ENCODE assay signal across 13 cellular contexts in the genomic region with DNA sequence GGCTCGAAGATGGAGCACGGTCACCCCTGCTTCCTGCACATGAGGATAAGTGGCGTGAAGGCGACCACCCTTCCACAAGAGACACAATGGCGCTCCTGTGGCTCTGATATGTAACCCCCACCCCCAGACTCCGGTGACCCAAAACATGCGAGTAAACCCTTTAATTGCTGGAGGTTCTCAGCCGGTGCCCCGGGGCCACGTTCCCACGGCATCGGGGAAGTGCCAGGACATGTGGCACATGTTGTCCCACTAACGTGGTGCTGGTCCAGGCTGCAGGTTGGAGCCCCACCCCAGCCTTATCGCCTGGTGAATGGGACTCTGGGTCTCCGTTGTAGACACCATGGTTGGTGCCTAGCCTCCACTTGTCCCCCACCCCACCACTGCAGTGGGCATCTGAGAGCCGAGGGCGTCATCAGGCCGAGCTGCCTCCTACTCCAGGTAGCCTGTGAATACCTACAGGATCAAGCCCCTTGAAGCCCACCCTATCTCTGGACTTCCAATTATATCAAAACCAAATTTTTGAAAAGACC.
DNase-seq lines count a peak whose midpoint lies in the region; ATAC-seq, FAIRE-seq and TF ChIP-seq lines count a peak whose summit lies in the region.
"Had no signal": no experiment of that assay in that cellular context is flagged by ENCODE, and none has a peak within 500 bp of the region (broad histone marks: within the 10 kb centered on the region; RNA-seq: fewer than 3 reads in every experiment).

No MANE protein-coding gene starts in this region.

- no peak for TF ChIP-seq POLR2A in heart left ventricle (IDR thresholded peaks at IDR 0.05)

- H3K27ac ChIP-seq in heart left ventricle (peak overlapping the region; percentile 20 to 86 (median 82)), kidney (ENCODE audit: low read depth in 2 of 2, low read length in 2 of 2) (no peak overlapping the region), skeletal muscle tissue (ENCODE audit: low read depth, low read length) (no peak overlapping the region)

- H3K27me3 ChIP-seq in heart left ventricle (no peaks in the 10 kb centered on the region), skeletal muscle tissue (ENCODE audit: control insufficient read depth in 3 of 3, insufficient read depth in 3 of 3, low read length in 3 of 3) (no peaks in the 10 kb centered on the region)

- H3K4me3 Mint-ChIP-seq in T-helper 17 cell: no peak overlapping the region

- DNase-seq in heart left ventricle (no peak), left cardiac atrium (no peak), T-helper 17 cell (no peak), kidney (peak; percentile 57), GM03348 (ENCODE audit: low spot score) (no peak), NCI-H1048 (lab: John Stamatoyannopoulos, UW) (no peak)
- DNase-seq: Caco-2, NCI-H1694, NCI-H446, SHP77 had no signal

- H3K36me3 Mint-ChIP-seq in T-helper 17 cell (ENCODE audit: low read depth): no peaks in the 10 kb centered on the region

- H3K36me3 ChIP-seq in heart left ventricle (no peaks in the 10 kb centered on the region), kidney (ENCODE audit: control insufficient read depth in 1 of 2, insufficient read depth in 2 of 2, low read length in 2 of 2) (no peaks in the 10 kb centered on the region), skeletal muscle tissue (ENCODE audit: control insufficient read depth in 3 of 3, insufficient read depth in 3 of 3, low read length in 3 of 3) (no peaks in the 10 kb centered on the region)
- H3K36me3 ChIP-seq: HAP-1 had no signal

- no peak for FAIRE-seq in kidney (lab: Jason Lieb, UNC)

- H3K4me1 Mint-ChIP-seq in T-helper 17 cell: peaks cover 5% of the 10 kb centered on the region

- TF ChIP-seq CTCF in heart left ventricle (IDR thresholded peaks at IDR 0.05) (no peak), kidney (IDR thresholded peaks at IDR 0.05; ENCODE audit: borderline replicate concordance, extremely low read depth, insufficient read depth) (no peak)

- H3K9ac ChIP-seq in kidney (ENCODE audit: low read length in 2 of 2) (no peak overlapping the region), skeletal muscle tissue (ENCODE audit: low read depth in 1 of 3, low read length in 3 of 3) (peak overlapping the region in 2 of 3 donors; percentile 34 to 77)

- intact Hi-C loops in heart left ventricle (cut with DNase I) (no loop called here), left cardiac atrium (cut with DNase I) (no loop called here), kidney (cut with DNase I) (no loop called here)

- H3K4me1 ChIP-seq in heart left ventricle: peaks cover 4 to 41% (median 29%) of the 10 kb centered on the region in 12 donors
- H3K4me1 ChIP-seq in kidney (ENCODE audit: control insufficient read depth in 1 of 2, insufficient read depth in 1 of 2, low read depth in 1 of 2, low read length in 2 of 2): peaks cover 10 to 12% of the 10 kb centered on the region in 2 donors
- peaks cover 38 to 45% (median 45%) of the 10 kb centered on the region in 3 donors for H3K4me1 ChIP-seq in skeletal muscle tissue (ENCODE audit: control insufficient read depth in 3 of 3, insufficient read depth in 3 of 3, low read length in 3 of 3)
- H3K4me1 ChIP-seq: HAP-1 had no signal

- no peak for ATAC-seq in heart left ventricle
- ATAC-seq in left cardiac atrium: no peak
- ATAC-seq in T-helper 17 cell: no peak
- ATAC-seq in HG03469 (IDR thresholded peaks at IDR 0.05; ENCODE audit: unreplicated experiment): no peak

- H3K27ac Mint-ChIP-seq in T-helper 17 cell: peak overlapping the region; percentile 21

- 75 to 87% (median 79%) methylated on average over 13 to 18 of the region's 18 CpGs for WGBS in heart left ventricle, 4 donors

- H3K9me3 ChIP-seq in heart left ventricle (no peaks in the 10 kb centered on the region), T-helper 17 cell (ENCODE audit: control insufficient read depth, low read length, poor library complexity, severe bottlenecking) (no peaks in the 10 kb centered on the region), kidney (ENCODE audit: control insufficient read depth in 1 of 2, low read length in 2 of 2) (no peaks in the 10 kb centered on the region), skeletal muscle tissue (ENCODE audit: control insufficient read depth in 3 of 3, low read length in 3 of 3) (no peaks in the 10 kb centered on the region)
- H3K9me3 ChIP-seq: HAP-1 had no signal

- H3K27me3 Mint-ChIP-seq in T-helper 17 cell: no peaks in the 10 kb centered on the region

- no peak overlapping the region for H3K4me3 ChIP-seq in heart left ventricle
- H3K4me3 ChIP-seq in kidney (ENCODE audit: low read length in 2 of 2): no peak overlapping the region
- peak overlapping the region; percentile 15 to 54 (median 48) for H3K4me3 ChIP-seq in skeletal muscle tissue (ENCODE audit: low read length in 3 of 3)
- H3K4me3 ChIP-seq: HAP-1 had no signal

Comparison
In these comparisons a context has a peak if more than half of its experiments do, and no peak if none do; other contexts are left out.
1. H3K27ac ChIP-seq: peak in heart left ventricle (12 of 12); none in kidney (0 of 2) and skeletal muscle tissue (single experiment).
2. H3K4me3 ChIP-seq: peak in skeletal muscle tissue (3 of 3); none in heart left ventricle (0 of 12) and kidney (0 of 2).
3. H3K9ac ChIP-seq: peak in skeletal muscle tissue (2 of 3); none in kidney (0 of 2).